10 cellular contexts compared by ENCODE assay signal in the genomic region with DNA sequence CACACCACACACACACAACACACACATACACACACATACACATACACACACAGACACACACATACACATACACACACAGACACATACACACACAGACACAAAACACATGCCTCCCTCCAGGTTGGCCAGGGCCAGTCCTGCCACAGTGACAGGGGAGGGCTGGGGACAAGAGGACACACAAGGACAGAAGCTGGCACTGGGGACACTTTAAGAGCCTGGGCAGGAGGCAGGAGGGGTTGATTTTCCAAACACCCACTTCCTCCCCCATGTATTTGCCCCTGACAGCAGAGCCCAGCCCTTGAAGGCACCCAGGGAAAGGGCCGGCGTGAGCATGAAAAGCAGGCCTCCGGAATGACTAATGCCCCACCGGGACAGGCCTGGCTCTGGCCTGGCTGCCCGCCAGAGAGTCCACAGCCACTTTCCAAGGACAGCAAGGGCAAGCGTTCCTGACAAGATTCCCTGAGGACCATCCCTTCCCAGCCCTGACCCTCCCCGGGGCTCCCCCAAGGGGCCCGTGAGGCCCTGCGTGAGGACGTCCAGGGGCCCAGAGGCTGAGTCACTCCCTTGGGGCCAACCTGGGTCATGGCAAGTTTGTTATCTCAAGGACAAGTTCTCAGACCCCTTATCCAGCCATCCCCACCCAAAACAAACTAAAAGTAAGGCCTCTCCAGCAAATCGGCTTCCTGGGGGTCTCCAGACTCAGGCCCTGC.
A peak's percentile ranks its signal among the peaks of the same experiment; 100 is the strongest.
DNase-seq lines count a peak whose midpoint lies in the region; ATAC-seq and TF ChIP-seq lines count a peak whose summit lies in the region.
"Had no signal": no experiment of that assay in that cellular context is flagged by ENCODE, and none has a peak within 500 bp of the region (broad histone marks: within the 10 kb centered on the region; RNA-seq: fewer than 3 reads in every experiment).

No MANE protein-coding gene starts in this region.

- no peak for TF ChIP-seq CTCF in fibroblast of pulmonary artery (IDR thresholded peaks at IDR 0.05; ENCODE audit: low read length, missing control alignments)
- no peak for TF ChIP-seq CTCF in neural crest cell (conservative IDR thresholded peaks at IDR 0.05)

- no peak overlapping the region for H3K4me3 ChIP-seq in fibroblast of pulmonary artery (replicated peaks; ENCODE audit: low read depth, low read length)

- H3K4me1 Mint-ChIP-seq in neural crest cell, result peaks cover 8% of the 10 kb centered on the region
- H3K4me1 Mint-ChIP-seq: activated CD8-positive, alpha-beta memory T cell treated with anti-CD3 and anti-CD28 coated beads, Interleukin-2, amount 10 ng/mL, durations not matched to agents 7 days and 5 days had no signal

- peak overlapping the region; percentile 74 for H3K27ac Mint-ChIP-seq in neural crest cell (ENCODE audit: unreplicated experiment)
- H3K27ac Mint-ChIP-seq: activated CD8-positive, alpha-beta memory T cell treated with anti-CD3 and anti-CD28 coated beads, Interleukin-2, amount 10 ng/mL, durations not matched to agents 7 days and 5 days had no signal

- H3K27me3 Mint-ChIP-seq in neural crest cell (ENCODE audit: low read depth), result no peaks in the 10 kb centered on the region
- H3K27me3 Mint-ChIP-seq: activated CD8-positive, alpha-beta memory T cell treated with anti-CD3 and anti-CD28 coated beads, Interleukin-2, amount 10 ng/mL, durations not matched to agents 7 days and 5 days had no signal

- H3K9me3 Mint-ChIP-seq in neural crest cell, result no peaks in the 10 kb centered on the region

- peak overlapping the region; percentile 18 for H3K4me3 Mint-ChIP-seq in neural crest cell
- H3K4me3 Mint-ChIP-seq: activated CD8-positive, alpha-beta memory T cell treated with anti-CD3 and anti-CD28 coated beads, Interleukin-2, amount 10 ng/mL, durations not matched to agents 7 days and 5 days had no signal

- DNase-seq in AG08395 (ENCODE audit: low spot score) (peak; percentile 89), NCI-H226 (peak; percentile 11), fibroblast of pulmonary artery (ENCODE audit: low read depth) (peak; percentile 78), neural crest cell (ENCODE audit: low read depth, low spot score) (no peak), NCI-H345 treated with DMSO at 0.1 percent for 48 hours (lab: John Stamatoyannopoulos, UW; ENCODE audit: unreplicated experiment) (no peak), OCI-M2 (lab: John Stamatoyannopoulos, UW; ENCODE audit: unreplicated experiment) (no peak), NCI-H524 (lab: John Stamatoyannopoulos, UW) (no peak)
- DNase-seq: activated CD8-positive, alpha-beta memory T cell treated with anti-CD3 and anti-CD28 coated beads, Interleukin-2, amount 10 ng/mL, durations not matched to agents 7 days and 5 days; NCI-H2227 treated with DMSO at 0.1 percent for 48 hours had no signal

- H3K36me3 Mint-ChIP-seq in neural crest cell (ENCODE audit: low read depth), result peaks cover 3% of the 10 kb centered on the region
- H3K36me3 Mint-ChIP-seq: activated CD8-positive, alpha-beta memory T cell treated with anti-CD3 and anti-CD28 coated beads, Interleukin-2, amount 10 ng/mL, durations not matched to agents 7 days and 5 days had no signal

- ATAC-seq in HG02852 (IDR thresholded peaks at IDR 0.05; ENCODE audit: unreplicated experiment), result no peak
- ATAC-seq: activated CD8-positive, alpha-beta memory T cell treated with anti-CD3 and anti-CD28 coated beads, Interleukin-2, amount 10 ng/mL, durations not matched to agents 7 days and 5 days had no signal

Comparison
In these comparisons a context has a peak if more than half of its experiments do, and no peak if none do; other contexts are left out.
1. DNase-seq: peak in AG08395 (single experiment), NCI-H226 (single experiment) and fibroblast of pulmonary artery (single experiment); none in neural crest cell (single experiment), NCI-H345 treated with DMSO at 0.1 percent for 48 hours (single experiment), OCI-M2 (single experiment) and NCI-H524 (0 of 2).